12 cellular contexts compared by ENCODE assay signal in the genomic region with DNA sequence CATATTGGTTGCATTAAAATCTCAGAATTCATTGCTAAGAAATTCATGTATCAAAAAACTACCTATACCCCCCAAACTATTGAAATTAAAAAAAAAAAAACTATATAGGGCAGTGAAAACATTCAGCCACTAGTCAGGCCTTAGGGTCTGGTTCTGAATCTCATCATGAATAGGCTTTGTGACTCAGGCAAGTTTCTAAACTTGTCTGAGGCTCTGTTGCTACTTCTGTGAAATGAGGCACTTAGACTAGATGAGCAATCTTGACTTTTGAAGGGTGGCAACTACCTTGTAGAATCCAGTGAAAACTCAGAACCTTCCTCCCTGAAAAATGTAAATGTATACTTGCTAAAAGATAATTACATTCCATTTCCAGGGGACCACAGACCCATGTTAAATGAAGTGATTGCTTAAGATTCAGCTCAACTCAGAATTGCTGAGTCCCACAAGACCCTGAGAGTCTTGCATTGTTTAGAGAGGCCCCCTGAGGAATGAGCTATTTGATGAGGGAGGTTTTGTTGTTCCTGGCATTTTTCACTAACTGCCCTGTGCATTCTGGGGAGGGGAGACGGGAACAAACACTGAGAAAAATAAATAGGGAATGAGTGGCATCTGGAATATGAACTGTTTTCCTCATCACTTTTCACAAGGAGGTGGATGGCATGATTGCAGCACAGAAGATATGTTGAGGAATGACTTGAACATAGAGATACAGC. TPM values are rescaled to one million over a fixed set of nuclear protein-coding genes. Genes with fewer than 3 reads are reported as not detected.
A peak's percentile ranks its signal among the peaks of the same experiment; 100 is the strongest.
DNase-seq lines count a peak whose midpoint lies in the region; ATAC-seq, FAIRE-seq and TF ChIP-seq lines count a peak whose summit lies in the region.
"Had no signal": no experiment of that assay in that cellular context is flagged by ENCODE, and none has a peak within 500 bp of the region (broad histone marks: within the 10 kb centered on the region; RNA-seq: fewer than 3 reads in every experiment).

No MANE protein-coding gene starts in this region.

- peaks cover 3% of the 10 kb centered on the region for H3K27me3 Mint-ChIP-seq in activated naive CD8-positive, alpha-beta T cell treated with anti-CD3 and anti-CD28 coated beads, Interleukin-2, amount 50 U/mL, for 24 hours
- peaks cover 6% of the 10 kb centered on the region for H3K27me3 Mint-ChIP-seq in activated naive CD8-positive, alpha-beta T cell treated with anti-CD3 and anti-CD28 coated beads for 36 hours

- no peak overlapping the region for H2AFZ ChIP-seq in keratinocyte (ENCODE audit: control insufficient read depth, low read length)
- H2AFZ ChIP-seq: parathyroid adenoma had no signal

- TF ChIP-seq POLR2A in upper lobe of left lung (IDR thresholded peaks at IDR 0.05) = no peak

- dilution Hi-C loops in keratinocyte (cut with MboI; ENCODE audit: extremely low pct_ligation_motif_present, low sequenced_read_pairs) = no loop called here

- no peak overlapping the region for H3K27ac Mint-ChIP-seq in activated naive CD8-positive, alpha-beta T cell treated with anti-CD3 and anti-CD28 coated beads, Interleukin-2, amount 50 U/mL, for 24 hours
- H3K27ac Mint-ChIP-seq in activated naive CD8-positive, alpha-beta T cell treated with anti-CD3 and anti-CD28 coated beads for 36 hours = no peak overlapping the region
- H3K27ac Mint-ChIP-seq: B cell had no signal

- no peak for TF ChIP-seq CTCF in astrocyte of the spinal cord (IDR thresholded peaks at IDR 0.05; ENCODE audit: low read depth, low read length)
- TF ChIP-seq CTCF in keratinocyte (optimal IDR thresholded peaks at IDR 0.05 in 1 of 3, IDR thresholded peaks at IDR 0.05 in 1 of 3, conservative IDR thresholded peaks at IDR 0.05 in 1 of 3; ENCODE audit: extremely low read depth in 1 of 3, insufficient read depth in 2 of 3, low read length in 3 of 3) = no peak
- no peak for TF ChIP-seq CTCF in upper lobe of left lung (IDR thresholded peaks at IDR 0.05)

- FAIRE-seq in keratinocyte (lab: Jason Lieb, UNC) = peak; percentile 17

- H3K4me1 ChIP-seq in keratinocyte (ENCODE audit: control insufficient read depth, extremely low read depth, insufficient read depth, low read length) = peaks cover 36% of the 10 kb centered on the region
- H3K4me1 ChIP-seq in upper lobe of left lung = peaks cover 8 to 18% (median 13%) of the 10 kb centered on the region in 4 donors

- no peaks in the 10 kb centered on the region for H3K9me1 ChIP-seq in keratinocyte (ENCODE audit: control insufficient read depth, extremely low read depth, insufficient read depth, low read length)

- no peaks in the 10 kb centered on the region for H3K27me3 ChIP-seq in keratinocyte (ENCODE audit: control insufficient read depth, extremely low read depth, insufficient read depth, low read length)
- no peaks in the 10 kb centered on the region for H3K27me3 ChIP-seq in upper lobe of left lung

- peaks cover 4 to 6% of the 10 kb centered on the region in 2 experiments for H3K36me3 ChIP-seq in keratinocyte (ENCODE audit: control insufficient read depth in 2 of 2, extremely low read depth in 1 of 2, insufficient read depth in 2 of 2, low read length in 2 of 2)
- H3K36me3 ChIP-seq in upper lobe of left lung = peaks cover 0 to 9% (median 2%) of the 10 kb centered on the region in 4 donors

- no peaks in the 10 kb centered on the region for H3K36me3 Mint-ChIP-seq in activated naive CD8-positive, alpha-beta T cell treated with anti-CD3 and anti-CD28 coated beads, Interleukin-2, amount 50 U/mL, for 24 hours (ENCODE audit: low read depth)
- no peaks in the 10 kb centered on the region for H3K36me3 Mint-ChIP-seq in activated naive CD8-positive, alpha-beta T cell treated with anti-CD3 and anti-CD28 coated beads for 36 hours

- peak overlapping the region; percentile 1 for H3K4me2 ChIP-seq in keratinocyte (ENCODE audit: control insufficient read depth, extremely low read depth, insufficient read depth, low read depth, low read length)

- peaks cover 19% of the 10 kb centered on the region for H3K79me2 ChIP-seq in keratinocyte (ENCODE audit: control insufficient read depth, insufficient read depth, low read length)

- ATAC-seq in activated naive CD8-positive, alpha-beta T cell treated with anti-CD3 and anti-CD28 coated beads, Interleukin-2, amount 50 U/mL, for 24 hours = peak; percentile 46
- no peak for ATAC-seq in upper lobe of left lung (ENCODE audit: low FRiP score in 2 of 2)

- DNase-seq in activated naive CD8-positive, alpha-beta T cell treated with anti-CD3 and anti-CD28 coated beads, Interleukin-2, amount 50 U/mL, for 24 hours = no peak
- DNase-seq in activated naive CD8-positive, alpha-beta T cell treated with anti-CD3 and anti-CD28 coated beads for 36 hours = no peak
- DNase-seq in astrocyte of the spinal cord (ENCODE audit: low read depth, low spot score) (peak; percentile 76), keratinocyte (ENCODE audit: low read depth, low spot score) (no peak), upper lobe of left lung (no peak), DMS 273 (lab: John Stamatoyannopoulos, UW; ENCODE audit: unreplicated experiment) (no peak), HT-29 (ENCODE audit: low spot score) (no peak), NCI-H1105 (lab: John Stamatoyannopoulos, UW) (no peak)
- DNase-seq: activated gamma-delta T cell treated with Interleukin-2 at 50 U/mL for 16 hours, glutamatergic neuron had no signal

- no peaks in the 10 kb centered on the region for H3K9me3 Mint-ChIP-seq in activated naive CD8-positive, alpha-beta T cell treated with anti-CD3 and anti-CD28 coated beads, Interleukin-2, amount 50 U/mL, for 24 hours
- H3K9me3 Mint-ChIP-seq in activated naive CD8-positive, alpha-beta T cell treated with anti-CD3 and anti-CD28 coated beads for 36 hours = no peaks in the 10 kb centered on the region

- H3K9me3 ChIP-seq in keratinocyte (ENCODE audit: control insufficient read depth, low read depth, low read length) (no peaks in the 10 kb centered on the region), upper lobe of left lung (no peaks in the 10 kb centered on the region)

- WGBS in upper lobe of left lung, 2 donors = 50 to 77% methylated on average over 1 of the region's 1 CpG

- peaks cover 2% of the 10 kb centered on the region for H3K4me1 Mint-ChIP-seq in activated naive CD8-positive, alpha-beta T cell treated with anti-CD3 and anti-CD28 coated beads, Interleukin-2, amount 50 U/mL, for 24 hours
- H3K4me1 Mint-ChIP-seq in activated naive CD8-positive, alpha-beta T cell treated with anti-CD3 and anti-CD28 coated beads for 36 hours = peaks cover 3% of the 10 kb centered on the region
- H3K4me1 Mint-ChIP-seq: B cell had no signal

- in situ Hi-C loops in astrocyte of the spinal cord (cut with HindIII; ENCODE audit: low sequenced_read_pairs) = no loop called here

- no peak for TF ChIP-seq EP300 in upper lobe of left lung (IDR thresholded peaks at IDR 0.05)

- H3K4me3 ChIP-seq in astrocyte of the spinal cord (ENCODE audit: low read depth, low read length) (no peak overlapping the region), keratinocyte (ENCODE audit: control insufficient read depth in 2 of 3, extremely low read depth in 1 of 3, insufficient read depth in 2 of 3, low read depth in 1 of 3, low read length in 3 of 3) (no peak overlapping the region), upper lobe of left lung (no peak overlapping the region)

- no peak overlapping the region for H3K9ac ChIP-seq in keratinocyte (ENCODE audit: control insufficient read depth, extremely low read depth, insufficient read depth, low read length)
- H3K9ac ChIP-seq: parathyroid adenoma had no signal

- H3K27ac ChIP-seq in keratinocyte (ENCODE audit: control insufficient read depth, insufficient read depth, low read length) (peak overlapping the region; percentile 27), upper lobe of left lung (peak overlapping the region; percentile 30 to 70 (median 62))
- H3K27ac ChIP-seq: parathyroid adenoma had no signal

- no peak overlapping the region for H3K4me3 Mint-ChIP-seq in activated naive CD8-positive, alpha-beta T cell treated with anti-CD3 and anti-CD28 coated beads, Interleukin-2, amount 50 U/mL, for 24 hours
- H3K4me3 Mint-ChIP-seq in activated naive CD8-positive, alpha-beta T cell treated with anti-CD3 and anti-CD28 coated beads for 36 hours = no peak overlapping the region
- H3K4me3 Mint-ChIP-seq: B cell had no signal

- H4K20me1 ChIP-seq in keratinocyte (ENCODE audit: control insufficient read depth, extremely low read depth, insufficient read depth, low read length) = no peaks in the 10 kb centered on the region

RNA-seq across cellular contexts. Expression of a gene that starts 29.5 kb away (rescaled TPM):
- total RNA-seq in activated naive CD8-positive, alpha-beta T cell treated with anti-CD3 and anti-CD28 coated beads for 36 hours = 1 to 10 TPM; 7.9 to 9.0 TPM
- polyA plus RNA-seq in keratinocyte = 31.4 to 37.6 TPM (median 31.9 TPM) in 3 replicates
- 33.9 TPM for polyA plus RNA-seq in keratinocyte (2011; ENCODE audit: low read depth)
- 29.6 and 33.6 TPM in 2 replicates for polyA plus RNA-seq in keratinocyte (2011; cell fraction: cytosol; rRNA removed)
- 35.5 and 37.1 TPM in 2 replicates for polyA plus RNA-seq in keratinocyte (2011; cell fraction: nucleus; rRNA removed)
- 10.5 and 39.8 TPM in 2 replicates for polyA plus RNA-seq in keratinocyte (2012; ENCODE audit: low replicate concordance)
- polyA minus RNA-seq in keratinocyte = 80.6 to 150 TPM (median 93.5 TPM) in 3 replicates
- polyA minus RNA-seq in keratinocyte (2011; cell fraction: cytosol; rRNA and poly(A)+ RNA removed) = 38.8 TPM
- 16.4 and 37.4 TPM in 2 replicates for polyA minus RNA-seq in keratinocyte (2011; cell fraction: nucleus; rRNA and poly(A)+ RNA removed)
- 10 to 100 TPM; 34.0 to 88.6 (median 67.9) TPM for total RNA-seq in upper lobe of left lung
- 27.2 and 36.3 TPM in 2 replicates for total RNA-seq in HT-29 (2014; rRNA removed; shearing (Covaris generic))
